ENCODE assay signal across 13 cellular contexts in genomic region chr1:193726722-193727121, GRCh38.
DNase-seq lines count a peak whose midpoint lies in the region; ATAC-seq and TF ChIP-seq lines count a peak whose summit lies in the region.
"Had no signal": no experiment of that assay in that cellular context is flagged by ENCODE, and none has a peak within 500 bp of the region (broad histone marks: within the 10 kb centered on the region; RNA-seq: fewer than 3 reads in every experiment).

No MANE protein-coding gene starts in this region.

- peak; percentile 42 for DNase-seq in amniotic epithelial cell (ENCODE audit: low read depth)
- DNase-seq in SW 1271 (lab: John Stamatoyannopoulos, UW): no peak
- no peak for DNase-seq in HAP-1 (ENCODE audit: low spot score in 2 of 2)
- DNase-seq in A172 (ENCODE audit: low spot score): no peak
- DNase-seq: CD4-positive, CD25-positive, alpha-beta regulatory T cell; DND-41; GDM1; HCEC 1CT; KG1 had no signal

- H3K27me3 ChIP-seq in neuron (ENCODE audit: insufficient read depth, low read length) (no peaks in the 10 kb centered on the region), HAP-1 (ENCODE audit: low read depth) (no peaks in the 10 kb centered on the region)
- H3K27me3 ChIP-seq: BLaER1 treated with 17β-estradiol and CSF1 and Interleukin-3, amounts not matched to agents 10 nM and 100 nM had no signal

- H3K36me3 ChIP-seq in HEK293 (ENCODE audit: control insufficient read depth in 2 of 2, insufficient read depth in 1 of 2, low read length in 2 of 2): no peaks in the 10 kb centered on the region
- no peaks in the 10 kb centered on the region for H3K36me3 ChIP-seq in neuron (ENCODE audit: insufficient read depth, low read length)
- no peaks in the 10 kb centered on the region for H3K36me3 ChIP-seq in HAP-1 (replicated peaks)
- H3K36me3 ChIP-seq: BLaER1 treated with 17β-estradiol and CSF1 and Interleukin-3, amounts not matched to agents 10 nM and 100 nM had no signal

- in situ Hi-C loops in HAP-1 (cut with MboI; ENCODE audit: low sequenced_read_pairs): no loop called here

- H3K9me3 ChIP-seq in HEK293 (ENCODE audit: control insufficient read depth, insufficient read depth, low read depth, low read length) (no peaks in the 10 kb centered on the region), neuron (ENCODE audit: low read length) (no peaks in the 10 kb centered on the region), HAP-1 (no peaks in the 10 kb centered on the region)
- H3K9me3 ChIP-seq: BLaER1 treated with 17β-estradiol and CSF1 and Interleukin-3, amounts not matched to agents 10 nM and 100 nM had no signal

- no peak overlapping the region for H3K27ac ChIP-seq in HEK293 (ENCODE audit: extremely low read depth, low read depth, low read length)
- H3K27ac ChIP-seq: BLaER1 treated with 17β-estradiol and CSF1 and Interleukin-3, amounts not matched to agents 10 nM and 100 nM had no signal

- H3K4me1 ChIP-seq in HEK293 (ENCODE audit: control insufficient read depth, insufficient read depth, low read length) (no peaks in the 10 kb centered on the region), neuron (ENCODE audit: insufficient read depth, low read length) (no peaks in the 10 kb centered on the region), HAP-1 (no peaks in the 10 kb centered on the region)

- CTCF ChIA-PET in HEK293 (lab: Yijun Ruan, JAX): no interaction called here

- ATAC-seq in GM18870 (IDR thresholded peaks at IDR 0.05; ENCODE audit: unreplicated experiment): no peak

- no peak for TF ChIP-seq CTCF in HEK293 (tag by site-specific recombination; IDR thresholded peaks at IDR 0.05)

- peak overlapping the region; percentile 16 for H2AFZ ChIP-seq in neuron (ENCODE audit: low read depth, low read length)

- H3K4me3 ChIP-seq in HEK293 (ENCODE audit: low read depth, low read length) (no peak overlapping the region), neuron (ENCODE audit: low read length) (no peak overlapping the region), HAP-1 (no peak overlapping the region)
- H3K4me3 ChIP-seq: BLaER1 treated with 17β-estradiol and CSF1 and Interleukin-3, amounts not matched to agents 10 nM and 100 nM had no signal

- POLR2A ChIA-PET in HEK293 (lab: Yijun Ruan, JAX): no interaction called here

TF ChIP-seq in HEK293, 187 proteins besides CTCF, POLR2A, EP300 and RAD21:
- no peak for TF ChIP-seq ZNF280C (tag by site-specific recombination; IDR thresholded peaks at IDR 0.05)
- TF ChIP-seq ZNF311 (tag by site-specific recombination; IDR thresholded peaks at IDR 0.05; ENCODE audit: borderline replicate concordance): no peak
- peak; percentile 88 for TF ChIP-seq WT1 (tag by site-specific recombination; IDR thresholded peaks at IDR 0.05)
- TF ChIP-seq GLIS1 (tag by site-specific recombination; IDR thresholded peaks at IDR 0.05): no peak
- TF ChIP-seq ZNF16 (tag by site-specific recombination; IDR thresholded peaks at IDR 0.05; ENCODE audit: low read depth): no peak
